8 cellular contexts compared by ENCODE assay signal in the genomic region with DNA sequence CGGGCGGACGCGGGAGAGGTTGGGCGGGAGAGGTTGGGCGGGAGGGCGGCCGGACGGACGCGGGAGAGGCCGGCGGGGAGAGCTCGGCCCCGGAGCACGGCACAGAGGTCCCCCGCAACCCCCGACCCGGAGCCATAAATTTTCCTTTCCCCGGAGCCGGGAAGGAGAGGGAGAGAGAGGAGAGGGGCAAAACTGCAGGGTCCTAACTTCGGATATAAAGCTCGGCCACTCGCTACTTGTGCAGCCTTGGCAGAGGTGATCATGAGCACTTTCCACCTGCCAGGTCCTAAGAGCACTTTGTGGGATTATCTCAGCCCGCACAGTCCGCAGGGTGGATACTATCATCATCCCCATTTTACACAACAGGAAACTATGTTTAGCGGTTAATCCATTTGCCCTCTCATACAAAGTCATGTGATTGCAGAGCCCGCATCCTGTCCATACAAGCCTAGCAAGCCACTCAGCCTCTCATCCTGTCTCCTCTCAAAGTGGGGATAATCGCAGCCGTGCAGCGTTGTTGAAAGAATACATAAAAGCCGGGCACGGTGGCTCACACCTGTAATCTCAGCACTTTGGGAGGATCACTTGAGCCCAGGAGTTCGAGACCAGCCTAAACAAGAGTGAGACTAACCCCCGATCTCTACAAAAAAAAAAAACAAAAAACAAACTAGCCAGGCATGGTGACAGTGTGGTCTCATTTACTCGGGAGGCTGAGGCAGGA. TPM values are rescaled to one million over a fixed set of nuclear protein-coding genes. Genes with fewer than 3 reads are reported as not detected.
A peak's percentile ranks its signal among the peaks of the same experiment; 100 is the strongest.
DNase-seq lines count a peak whose midpoint lies in the region; ATAC-seq and TF ChIP-seq lines count a peak whose summit lies in the region.

No MANE protein-coding gene starts in this region.

- H3K36me3 ChIP-seq in A673 (ENCODE audit: insufficient read depth, low read length, poor library complexity, severe bottlenecking) (no peaks in the 10 kb centered on the region), esophagus squamous epithelium (no peaks in the 10 kb centered on the region), neuron (ENCODE audit: insufficient read depth, low read length) (peaks cover 3% of the 10 kb centered on the region), vagina (no peaks in the 10 kb centered on the region)

- peak overlapping the region; percentile 49 for H3K4me3 ChIP-seq in A673 (ENCODE audit: low read depth, low read length, poor library complexity, severe bottlenecking)
- peak overlapping the region; percentile 26 to 68 (median 52) for H3K4me3 ChIP-seq in esophagus squamous epithelium
- H3K4me3 ChIP-seq in neuron (ENCODE audit: low read length), result peak overlapping the region; percentile 84
- H3K4me3 ChIP-seq in vagina, result peak overlapping the region; percentile 54 to 64

- CTCF ChIA-PET in A673 (lab: Charles Lee), result no interaction called here

- TF ChIP-seq CTCF in A673 (conservative IDR thresholded peaks at IDR 0.05; ENCODE audit: low read depth, low read length) (no peak), esophagus squamous epithelium (IDR thresholded peaks at IDR 0.05) (peak in 1 of 6 experiments; percentile 3), vagina (IDR thresholded peaks at IDR 0.05) (no peak)

- H3K27me3 ChIP-seq in A673 (replicated peaks; ENCODE audit: insufficient read depth, low read depth, low read length, poor library complexity) (no peaks in the 10 kb centered on the region), esophagus squamous epithelium (no peaks in the 10 kb centered on the region), neuron (ENCODE audit: insufficient read depth, low read length) (no peaks in the 10 kb centered on the region), vagina (no peaks in the 10 kb centered on the region)

- H3K27ac ChIP-seq in A673 (ENCODE audit: low read depth, low read length, poor library complexity, severe bottlenecking) (peak overlapping the region; percentile 68), esophagus squamous epithelium (peak overlapping the region; percentile 85 to 98 (median 94)), vagina (peak overlapping the region; percentile 91)

- no peaks in the 10 kb centered on the region for H3K9me3 ChIP-seq in A673 (ENCODE audit: low read depth, low read length, poor library complexity, severe bottlenecking)
- H3K9me3 ChIP-seq in esophagus squamous epithelium, result no peaks in the 10 kb centered on the region
- no peaks in the 10 kb centered on the region for H3K9me3 ChIP-seq in neuron (ENCODE audit: low read length)
- H3K9me3 ChIP-seq in vagina, result no peaks in the 10 kb centered on the region

- TF ChIP-seq POLR2A in esophagus squamous epithelium (IDR thresholded peaks at IDR 0.05) (peak in 2 of 4 donors; percentile 71 to 78), vagina (IDR thresholded peaks at IDR 0.05) (peak in 1 of 2 donors; percentile 78)

- H2AFZ ChIP-seq in neuron (ENCODE audit: low read depth, low read length), result peak overlapping the region; percentile 51

- BruUV-seq in A673 (replicated peaks; lab: Mats Ljungman, UMichigan), result TSS peak; percentile 59

- 10% methylated on average over 18 to 25 of the region's 36 CpGs for WGBS in esophagus squamous epithelium, 2 donors

- POLR2A ChIA-PET in A673 (lab: Charles Lee; ENCODE audit: low non-redundant PET), result interaction anchor here (0.6 kb wide), 1 partner anchor 501 kb away, joined by 6 read pairs; no protein-coding TSS in a partner anchor

- DNase-seq in A673 (ENCODE audit: low spot score) (peak; percentile 32), NCI-H82 treated with DMSO at 0.1 percent for 48 hours (lab: John Stamatoyannopoulos, UW; ENCODE audit: unreplicated experiment) (peak; percentile 39), esophagus squamous epithelium (lab: John Stamatoyannopoulos, UW) (no peak), vagina (ENCODE audit: extremely low spot score in 2 of 2) (no peak)
- DNase-seq in activated T-cell treated with anti-CD3 and anti-CD28 coated beads, Interleukin-2, amount 50 U/mL, for 1 hour, result peak; percentile 42

- intact Hi-C loops in A673 (cut with micrococcal nuclease; ENCODE audit: unreplicated experiment), result no loop called here
- intact Hi-C loops in esophagus squamous epithelium (cut with DNase I), result loop anchor here (5.0 kb wide), 1 partner anchor 40 kb away; no protein-coding TSS in a partner anchor
- intact Hi-C loops in vagina (cut with DNase I), result loop anchor here (5.0 kb wide), 1 partner anchor 45 kb away; no protein-coding TSS in a partner anchor

- H3K4me1 ChIP-seq in A673 (ENCODE audit: insufficient read depth, low read length, poor library complexity, severe bottlenecking) (no peaks in the 10 kb centered on the region), esophagus squamous epithelium (peaks cover 22 to 53% (median 34%) of the 10 kb centered on the region in 3 donors), neuron (ENCODE audit: insufficient read depth, low read length) (peaks cover 6% of the 10 kb centered on the region), vagina (peaks cover 31% of the 10 kb centered on the region)

- ATAC-seq in GM19035 (IDR thresholded peaks at IDR 0.05; ENCODE audit: unreplicated experiment), result peak; percentile 36
- no peak for ATAC-seq in GM21423 (IDR thresholded peaks at IDR 0.05; ENCODE audit: unreplicated experiment)

RNA-seq across cellular contexts. Expression of a gene that starts 0.8 kb away (rescaled TPM):
- total RNA-seq in A673 (2021) (19.1 and 21.8 TPM in 2 replicates), esophagus squamous epithelium (10 to 100 TPM; 23.8 to 44.1 (median 34.7) TPM), vagina (54.5 TPM)

RNA-seq across cellular contexts. Expression of a gene that starts 8.9 kb away (rescaled TPM):
- total RNA-seq in A673 (2021) (108 and 118 TPM in 2 replicates), esophagus squamous epithelium (10 to 100 TPM; 54.6 to 66.2 (median 57.8) TPM), vagina (49.4 TPM)

Comparison
In these comparisons a context has a peak if more than half of its experiments do, and no peak if none do; other contexts are left out.
1. DNase-seq: peak in A673 (single experiment), NCI-H82 treated with DMSO at 0.1 percent for 48 hours (single experiment) and activated T-cell treated with anti-CD3 and anti-CD28 coated beads, Interleukin-2, amount 50 U/mL, for 1 hour (single experiment); none in esophagus squamous epithelium (single experiment) and vagina (0 of 2).
2. Peak in every context shown above with its lines, with median percentiles within 50 percentile points of each other: H3K27ac ChIP-seq and H3K4me3 ChIP-seq.